8 cellular contexts compared by ENCODE assay signal in genomic region chr11:46333129-46333947, GRCh38. TPM values are rescaled to one million over a fixed set of nuclear protein-coding genes. Genes with fewer than 3 reads are reported as not detected.
DNase-seq lines count a peak whose midpoint lies in the region; ATAC-seq and TF ChIP-seq lines count a peak whose summit lies in the region.

No MANE protein-coding gene starts in this region.

- in situ Hi-C loops in astrocyte of the spinal cord (cut with HindIII; ENCODE audit: low sequenced_read_pairs): no loop called here

- H3K4me1 ChIP-seq in lower lobe of right lung: peaks cover 50% of the 10 kb centered on the region

- no peaks in the 10 kb centered on the region for H3K36me3 ChIP-seq in KOPT-K1 (ENCODE audit: insufficient read depth, low read length)
- no peaks in the 10 kb centered on the region for H3K36me3 ChIP-seq in lower lobe of right lung

- H3K9me3 ChIP-seq in KOPT-K1 (ENCODE audit: insufficient read depth, low read length, poor library complexity, severe bottlenecking): no peaks in the 10 kb centered on the region
- no peaks in the 10 kb centered on the region for H3K9me3 ChIP-seq in lower lobe of right lung

- peaks cover 41% of the 10 kb centered on the region for H3K27me3 ChIP-seq in lower lobe of right lung (ENCODE audit: low read depth)

- H3K27ac ChIP-seq in KOPT-K1 (ENCODE audit: low read depth, low read length, poor library complexity, severe bottlenecking) (peak overlapping the region; percentile 67), lower lobe of right lung (no peak overlapping the region)

- peak; percentile 24 for DNase-seq in AG08395 (ENCODE audit: low spot score)
- DNase-seq in astrocyte of the spinal cord (ENCODE audit: low read depth, low spot score): no peak
- no peak for DNase-seq in lower lobe of right lung
- DNase-seq in HuH-7.5 (ENCODE audit: low spot score): no peak
- DNase-seq in SHP77 (lab: John Stamatoyannopoulos, UW): no peak
- no peak for DNase-seq in EL

- intact Hi-C loops in lower lobe of right lung (cut with DNase I): no loop called here

- peak; percentile 39 to 52 for ATAC-seq in lower lobe of right lung
- ATAC-seq in HG02610 (IDR thresholded peaks at IDR 0.05; ENCODE audit: unreplicated experiment): no peak

- no peak for TF ChIP-seq CTCF in astrocyte of the spinal cord (IDR thresholded peaks at IDR 0.05; ENCODE audit: low read depth, low read length)
- no peak for TF ChIP-seq CTCF in lower lobe of right lung (IDR thresholded peaks at IDR 0.05)

- H3K4me3 ChIP-seq in astrocyte of the spinal cord (ENCODE audit: low read depth, low read length) (peak overlapping the region; percentile 12), lower lobe of right lung (peak overlapping the region; percentile 50)

RNA-seq across cellular contexts. Expression of gene DGKZ, which starts 13.9 kb away (rescaled TPM):
- 55.3 TPM for total RNA-seq in lower lobe of right lung

RNA-seq across cellular contexts. Expression of gene MDK, which starts 48.1 kb away (rescaled TPM):
- total RNA-seq in lower lobe of right lung: 26.1 TPM

RNA-seq across cellular contexts. Expression of gene CREB3L1, which starts 55.9 kb away (rescaled TPM):
- total RNA-seq in lower lobe of right lung: 40.5 TPM

RNA-seq across cellular contexts. Expression of gene CHRM4, which starts 58.2 kb away (rescaled TPM):
- not detected for total RNA-seq in lower lobe of right lung
